11 cellular contexts compared by ENCODE assay signal in genomic region chr17:66306413-66306812, GRCh38. TPM values are rescaled to one million over a fixed set of nuclear protein-coding genes. Genes with fewer than 3 reads are reported as not detected.
DNase-seq lines count a peak whose midpoint lies in the region; ATAC-seq and TF ChIP-seq lines count a peak whose summit lies in the region.
"Had no signal": no experiment of that assay in that cellular context is flagged by ENCODE, and none has a peak within 500 bp of the region (broad histone marks: within the 10 kb centered on the region; RNA-seq: fewer than 3 reads in every experiment).

No MANE protein-coding gene starts in this region.

- no peak for ATAC-seq in activated CD8-positive, alpha-beta memory T cell treated with anti-CD3 and anti-CD28 coated beads, Interleukin-2, amount 10 ng/mL, durations not matched to agents 7 days and 5 days
- no peak for ATAC-seq in activated CD8-positive, alpha-beta T cell treated with anti-CD3 and anti-CD28 coated beads for 36 hours
- peak; percentile 44 for ATAC-seq in stimulated activated effector memory CD8-positive, alpha-beta T cell treated with anti-CD3 and anti-CD28 coated beads, Interleukin-12 subunit alpha, Interleukin-12 subunit beta, amount 100 ng/mL, for 72 hours
- ATAC-seq in GM18502 (IDR thresholded peaks at IDR 0.05; ENCODE audit: poor library complexity, unreplicated experiment): no peak
- ATAC-seq: left ventricle myocardium superior had no signal

- no peak for TF ChIP-seq EP300 in esophagus muscularis mucosa (IDR thresholded peaks at IDR 0.05)

- peak overlapping the region; percentile 9 to 90 (median 23) for H3K27ac ChIP-seq in esophagus muscularis mucosa (replicated peaks in 1 of 4)
- H3K27ac ChIP-seq: epithelial cell of prostate had no signal

- intact Hi-C loops in activated CD8-positive, alpha-beta T cell treated with anti-CD3 and anti-CD28 coated beads for 36 hours (cut with micrococcal nuclease): loop anchor here (5.0 to 10.0 kb wide), 2 partner anchors 91 to 238 kb away; no protein-coding TSS in a partner anchor
- intact Hi-C loops in esophagus muscularis mucosa (cut with DNase I): no loop called here

- H3K4me1 Mint-ChIP-seq in activated CD8-positive, alpha-beta memory T cell treated with anti-CD3 and anti-CD28 coated beads, Interleukin-2, amount 10 ng/mL, durations not matched to agents 7 days and 5 days: peaks cover 69% of the 10 kb centered on the region
- H3K4me1 Mint-ChIP-seq in activated CD8-positive, alpha-beta T cell treated with anti-CD3 and anti-CD28 coated beads for 36 hours (ENCODE audit: low read depth): peaks cover 55% of the 10 kb centered on the region
- H3K4me1 Mint-ChIP-seq in stimulated activated effector memory CD8-positive, alpha-beta T cell treated with anti-CD3 and anti-CD28 coated beads, Interleukin-12 subunit alpha, Interleukin-12 subunit beta, amount 100 ng/mL, for 72 hours: peaks cover 58% of the 10 kb centered on the region

- peaks cover 57% of the 10 kb centered on the region for H3K36me3 Mint-ChIP-seq in activated CD8-positive, alpha-beta memory T cell treated with anti-CD3 and anti-CD28 coated beads, Interleukin-2, amount 10 ng/mL, durations not matched to agents 7 days and 5 days
- peaks cover 72% of the 10 kb centered on the region for H3K36me3 Mint-ChIP-seq in activated CD8-positive, alpha-beta T cell treated with anti-CD3 and anti-CD28 coated beads for 36 hours (ENCODE audit: low read depth)
- peaks cover 64% of the 10 kb centered on the region for H3K36me3 Mint-ChIP-seq in stimulated activated effector memory CD8-positive, alpha-beta T cell treated with anti-CD3 and anti-CD28 coated beads, Interleukin-12 subunit alpha, Interleukin-12 subunit beta, amount 100 ng/mL, for 72 hours

- H3K27ac Mint-ChIP-seq in activated CD8-positive, alpha-beta memory T cell treated with anti-CD3 and anti-CD28 coated beads, Interleukin-2, amount 10 ng/mL, durations not matched to agents 7 days and 5 days: peak overlapping the region; percentile 76
- peak overlapping the region; percentile 96 for H3K27ac Mint-ChIP-seq in activated CD8-positive, alpha-beta T cell treated with anti-CD3 and anti-CD28 coated beads for 36 hours
- peak overlapping the region; percentile 82 for H3K27ac Mint-ChIP-seq in stimulated activated effector memory CD8-positive, alpha-beta T cell treated with anti-CD3 and anti-CD28 coated beads, Interleukin-12 subunit alpha, Interleukin-12 subunit beta, amount 100 ng/mL, for 72 hours

- TF ChIP-seq CTCF in activated CD8-positive, alpha-beta T cell treated with anti-CD3 and anti-CD28 coated beads for 36 hours (IDR thresholded peaks at IDR 0.05): no peak
- no peak for TF ChIP-seq CTCF in esophagus muscularis mucosa (IDR thresholded peaks at IDR 0.05)

- no peak for TF ChIP-seq POLR2A in esophagus muscularis mucosa (IDR thresholded peaks at IDR 0.05; ENCODE audit: low read depth)

- H3K27me3 Mint-ChIP-seq in activated CD8-positive, alpha-beta memory T cell treated with anti-CD3 and anti-CD28 coated beads, Interleukin-2, amount 10 ng/mL, durations not matched to agents 7 days and 5 days: peaks cover 4% of the 10 kb centered on the region
- H3K27me3 Mint-ChIP-seq in activated CD8-positive, alpha-beta T cell treated with anti-CD3 and anti-CD28 coated beads for 36 hours: no peaks in the 10 kb centered on the region

- H3K4me1 ChIP-seq in esophagus muscularis mucosa: peaks cover 4 to 66% (median 44%) of the 10 kb centered on the region in 4 donors

- POLR2A ChIA-PET in activated CD8-positive, alpha-beta T cell treated with anti-CD3 and anti-CD28 coated beads for 36 hours (lab: Charles Lee): interaction anchor here (0.6 kb wide), 1 partner anchor 28 kb away, joined by 3 read pairs; no protein-coding TSS in a partner anchor

- WGBS in esophagus muscularis mucosa: 67% methylated on average over 5 of the region's 5 CpGs

- DNase-seq in activated CD8-positive, alpha-beta memory T cell treated with anti-CD3 and anti-CD28 coated beads, Interleukin-2, amount 10 ng/mL, durations not matched to agents 7 days and 5 days: no peak
- DNase-seq in activated CD8-positive, alpha-beta memory T cell treated with anti-CD3 and anti-CD28 coated beads, Interleukin-2, amount 50 U/mL, for 48 hours: no peak
- DNase-seq in activated CD8-positive, alpha-beta T cell treated with anti-CD3 and anti-CD28 coated beads for 36 hours: no peak
- DNase-seq in esophagus muscularis mucosa (ENCODE audit: extremely low spot score) (no peak), H7 (no peak)
- no peak for DNase-seq in stimulated activated effector memory CD8-positive, alpha-beta T cell treated with anti-CD3 and anti-CD28 coated beads, Interleukin-12 subunit alpha, Interleukin-12 subunit beta, amount 100 ng/mL, for 72 hours (ENCODE audit: low spot score in 2 of 2)
- DNase-seq in activated CD4-positive, alpha-beta T cell treated with anti-CD3 and anti-CD28 coated beads, Interleukin-2, amount 50 U/mL, for 4 hours: no peak
- DNase-seq: left ventricle myocardium superior had no signal

- H3K9me3 Mint-ChIP-seq in activated CD8-positive, alpha-beta memory T cell treated with anti-CD3 and anti-CD28 coated beads, Interleukin-2, amount 10 ng/mL, durations not matched to agents 7 days and 5 days (ENCODE audit: low read depth): no peaks in the 10 kb centered on the region
- peaks cover 3% of the 10 kb centered on the region for H3K9me3 Mint-ChIP-seq in activated CD8-positive, alpha-beta T cell treated with anti-CD3 and anti-CD28 coated beads for 36 hours
- no peaks in the 10 kb centered on the region for H3K9me3 Mint-ChIP-seq in stimulated activated effector memory CD8-positive, alpha-beta T cell treated with anti-CD3 and anti-CD28 coated beads, Interleukin-12 subunit alpha, Interleukin-12 subunit beta, amount 100 ng/mL, for 72 hours

- H3K4me3 ChIP-seq in esophagus muscularis mucosa: peak overlapping the region in 1 of 4 donors; percentile 76
- H3K4me3 ChIP-seq in H7 (ENCODE audit: insufficient read depth, low read depth, low read length): no peak overlapping the region
- H3K4me3 ChIP-seq: skin epidermis had no signal

- H3K36me3 ChIP-seq in esophagus muscularis mucosa: no peaks in the 10 kb centered on the region
- H3K36me3 ChIP-seq in H7 (replicated peaks; ENCODE audit: control insufficient read depth, insufficient read depth, low read length): no peaks in the 10 kb centered on the region

- H3K4me3 Mint-ChIP-seq in activated CD8-positive, alpha-beta memory T cell treated with anti-CD3 and anti-CD28 coated beads, Interleukin-2, amount 10 ng/mL, durations not matched to agents 7 days and 5 days: peak overlapping the region; percentile 61
- peak overlapping the region; percentile 94 for H3K4me3 Mint-ChIP-seq in activated CD8-positive, alpha-beta T cell treated with anti-CD3 and anti-CD28 coated beads for 36 hours
- peak overlapping the region; percentile 93 for H3K4me3 Mint-ChIP-seq in stimulated activated effector memory CD8-positive, alpha-beta T cell treated with anti-CD3 and anti-CD28 coated beads, Interleukin-12 subunit alpha, Interleukin-12 subunit beta, amount 100 ng/mL, for 72 hours

- no peaks in the 10 kb centered on the region for H3K9me3 ChIP-seq in esophagus muscularis mucosa

- CTCF ChIA-PET in activated CD8-positive, alpha-beta memory T cell treated with anti-CD3 and anti-CD28 coated beads, Interleukin-2, amount 10 ng/mL, durations not matched to agents 7 days and 5 days (lab: Charles Lee): interaction anchor here (1.0 kb wide), 1 partner anchor 150 kb away, joined by 3 read pairs; no protein-coding TSS in a partner anchor
- CTCF ChIA-PET in activated CD8-positive, alpha-beta T cell treated with anti-CD3 and anti-CD28 coated beads for 36 hours (lab: Charles Lee): interaction anchor here (0.8 to 1.5 kb wide), 3 partner anchors 9 to 260 kb away, joined by 3 to 4 read pairs (median 3); no protein-coding TSS in a partner anchor

- no peaks in the 10 kb centered on the region for H3K27me3 ChIP-seq in esophagus muscularis mucosa
- peaks cover 8% of the 10 kb centered on the region for H3K27me3 ChIP-seq in H7 (ENCODE audit: control insufficient read depth, insufficient read depth, low read length)

RNA-seq across cellular contexts. Expression of gene PRKCA, which starts 4.0 kb away (rescaled TPM):
- total RNA-seq in activated CD8-positive, alpha-beta memory T cell treated with anti-CD3 and anti-CD28 coated beads, Interleukin-2, amount 10 ng/mL, durations not matched to agents 7 days and 5 days: 10 to 100 TPM; 63.1 to 68.9 TPM
- 10 to 100 TPM; 84.4 to 87.9 TPM for total RNA-seq in activated CD8-positive, alpha-beta T cell treated with anti-CD3 and anti-CD28 coated beads for 36 hours
- 10 to 100 TPM; 24.5 to 61.9 (median 40.8) TPM for total RNA-seq in esophagus muscularis mucosa
- 10.0 and 10.3 TPM in 2 replicates for total RNA-seq in H7 (2014; rRNA removed; shearing (Covaris generic))
